1 cellular context compared by ENCODE assay signal in genomic region chr19:46631481-46631880, GRCh38.
TF ChIP-seq lines count a peak whose summit lies in the region.

No MANE protein-coding gene starts in this region.

TF ChIP-seq in K562, 482 proteins besides CTCF, POLR2A, EP300 and RAD21:
- TF ChIP-seq PCBP2 (IDR thresholded peaks at IDR 0.05; ENCODE audit: low read depth, low read length, poor library complexity, severe bottlenecking) (no peak), CEBPG (CRISPR knock-in tag; IDR thresholded peaks at IDR 0.05) (no peak), CEBPG (tag; conservative IDR thresholded peaks at IDR 0.05 in 1 of 2, IDR thresholded peaks at IDR 0.05 in 1 of 2) (peak in 1 of 2 experiments; percentile 86; a peak in 2 of 4 replicates), ZNF175 (CRISPR knock-in tag; IDR thresholded peaks at IDR 0.05; ENCODE audit: low read depth) (no peak), HCFC1 (IDR thresholded peaks at IDR 0.05; ENCODE audit: low read depth, low read length) (no peak), PCBP1 (IDR thresholded peaks at IDR 0.05; ENCODE audit: low read depth, low read length, poor library complexity, severe bottlenecking) (no peak), CEBPB (tag; IDR thresholded peaks at IDR 0.05) (0 out of 2 replicates have a peak, but pooled peaks have one; percentile 42), CBFB (CRISPR knock-in tag; IDR thresholded peaks at IDR 0.05) (no peak), ZNF263 (CRISPR knock-in tag; IDR thresholded peaks at IDR 0.05; ENCODE audit: borderline replicate concordance) (peak; percentile 29; the same call in 1 of the 2 replicates), LARP7 (IDR thresholded peaks at IDR 0.05) (no peak), EGR1 (conservative IDR thresholded peaks at IDR 0.05) (no peak), ATF2 (CRISPR knock-in tag; IDR thresholded peaks at IDR 0.05) (no peak), RCOR1 (IDR thresholded peaks at IDR 0.05; ENCODE audit: borderline replicate concordance in 1 of 2, low read depth in 2 of 2, low read length in 2 of 2) (no peak), IFI16 (CRISPR knock-in tag; IDR thresholded peaks at IDR 0.05) (no peak), CBX5 (IDR thresholded peaks at IDR 0.05; ENCODE audit: borderline replicate concordance, low read depth) (no peak), BDP1 (IDR thresholded peaks at IDR 0.05; ENCODE audit: insufficient read depth, insufficient read length) (no peak), ESRRA (IDR thresholded peaks at IDR 0.05; ENCODE audit: borderline replicate concordance, low read depth) (no peak)
- TF ChIP-seq, protein P1, sequence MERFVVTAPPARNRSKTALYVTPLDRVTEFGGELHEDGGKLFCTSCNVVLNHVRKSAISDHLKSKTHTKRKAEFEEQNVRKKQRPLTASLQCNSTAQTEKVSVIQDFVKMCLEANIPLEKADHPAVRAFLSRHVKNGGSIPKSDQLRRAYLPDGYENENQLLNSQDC (CRISPR knock-in tag; IDR thresholded peaks at IDR 0.05): no peak
- TF ChIP-seq, protein P2, sequence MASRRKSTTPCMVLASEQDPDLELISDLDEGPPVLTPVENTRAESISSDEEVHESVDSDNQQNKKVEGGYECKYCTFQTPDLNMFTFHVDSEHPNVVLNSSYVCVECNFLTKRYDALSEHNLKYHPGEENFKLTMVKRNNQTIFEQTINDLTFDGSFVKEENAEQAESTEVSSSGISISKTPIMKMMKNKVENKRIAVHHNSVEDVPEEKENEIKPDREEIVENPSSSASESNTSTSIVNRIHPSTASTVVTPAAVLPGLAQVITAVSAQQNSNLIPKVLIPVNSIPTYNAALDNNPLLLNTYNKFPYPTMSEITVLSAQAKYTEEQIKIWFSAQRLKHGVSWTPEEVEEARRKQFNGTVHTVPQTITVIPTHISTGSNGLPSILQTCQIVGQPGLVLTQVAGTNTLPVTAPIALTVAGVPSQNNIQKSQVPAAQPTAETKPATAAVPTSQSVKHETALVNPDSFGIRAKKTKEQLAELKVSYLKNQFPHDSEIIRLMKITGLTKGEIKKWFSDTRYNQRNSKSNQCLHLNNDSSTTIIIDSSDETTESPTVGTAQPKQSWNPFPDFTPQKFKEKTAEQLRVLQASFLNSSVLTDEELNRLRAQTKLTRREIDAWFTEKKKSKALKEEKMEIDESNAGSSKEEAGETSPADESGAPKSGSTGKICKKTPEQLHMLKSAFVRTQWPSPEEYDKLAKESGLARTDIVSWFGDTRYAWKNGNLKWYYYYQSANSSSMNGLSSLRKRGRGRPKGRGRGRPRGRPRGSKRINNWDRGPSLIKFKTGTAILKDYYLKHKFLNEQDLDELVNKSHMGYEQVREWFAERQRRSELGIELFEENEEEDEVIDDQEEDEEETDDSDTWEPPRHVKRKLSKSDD (conservative IDR thresholded peaks at IDR 0.05; ENCODE audit: low read length): no peak
- TF ChIP-seq, protein P3, sequence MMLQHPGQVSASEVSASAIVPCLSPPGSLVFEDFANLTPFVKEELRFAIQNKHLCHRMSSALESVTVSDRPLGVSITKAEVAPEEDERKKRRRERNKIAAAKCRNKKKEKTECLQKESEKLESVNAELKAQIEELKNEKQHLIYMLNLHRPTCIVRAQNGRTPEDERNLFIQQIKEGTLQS (IDR thresholded peaks at IDR 0.05): peak; percentile 67
- TF ChIP-seq, protein P3 (CRISPR knock-in tag; conservative IDR thresholded peaks at IDR 0.05): no peak
